In the genomic region with DNA sequence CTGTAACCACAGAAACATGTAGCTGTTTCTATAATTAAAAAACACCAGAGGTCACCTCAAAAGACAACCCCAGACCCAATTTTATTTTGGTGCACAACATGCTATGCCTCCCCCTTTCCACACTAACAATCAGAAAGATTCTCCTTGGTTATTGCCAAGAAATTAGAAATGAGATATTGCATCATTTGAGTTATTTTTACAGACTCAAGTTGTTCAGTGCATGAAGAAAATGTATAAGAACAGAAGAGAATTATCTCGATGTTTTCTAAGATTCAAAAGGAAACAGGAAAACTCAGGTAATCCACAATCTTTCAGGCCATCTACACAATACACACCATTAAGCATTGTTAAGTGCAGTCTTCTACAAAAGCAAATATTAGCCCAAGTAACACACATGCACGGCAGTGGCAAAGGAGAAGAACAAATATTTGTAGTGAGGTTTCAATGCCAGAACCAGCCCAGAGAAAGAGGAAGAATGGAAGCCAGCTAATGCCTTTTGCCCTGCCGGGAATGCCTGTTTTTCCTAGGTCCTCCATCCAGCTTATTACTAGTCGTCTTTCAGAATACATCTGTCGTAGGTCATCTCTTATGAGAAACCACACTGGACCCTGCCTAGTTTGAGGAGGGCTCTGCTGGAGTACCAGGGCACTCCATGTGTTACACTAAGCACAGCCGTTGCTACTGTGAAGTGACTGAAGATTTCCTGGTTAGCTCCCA, we compare ENCODE assay signal across 1 cellular context.
TF ChIP-seq lines count a peak whose summit lies in the region.

No MANE protein-coding gene starts in this region.

TF ChIP-seq in HepG2, 621 proteins besides CTCF, POLR2A, EP300 and RAD21 (continued from another document and continues in another):
- peak; percentile 52; the same call in 1 of the 2 replicates for TF ChIP-seq TFAP4 (IDR thresholded peaks at IDR 0.05; ENCODE audit: borderline replicate concordance, low read depth)
- no peak for TF ChIP-seq SPEN (CRISPR knock-in tag; IDR thresholded peaks at IDR 0.05; ENCODE audit: low read depth)
- no peak for TF ChIP-seq SETDB1 (CRISPR knock-in tag; IDR thresholded peaks at IDR 0.05; ENCODE audit: borderline replicate concordance)
- TF ChIP-seq, protein P1, sequence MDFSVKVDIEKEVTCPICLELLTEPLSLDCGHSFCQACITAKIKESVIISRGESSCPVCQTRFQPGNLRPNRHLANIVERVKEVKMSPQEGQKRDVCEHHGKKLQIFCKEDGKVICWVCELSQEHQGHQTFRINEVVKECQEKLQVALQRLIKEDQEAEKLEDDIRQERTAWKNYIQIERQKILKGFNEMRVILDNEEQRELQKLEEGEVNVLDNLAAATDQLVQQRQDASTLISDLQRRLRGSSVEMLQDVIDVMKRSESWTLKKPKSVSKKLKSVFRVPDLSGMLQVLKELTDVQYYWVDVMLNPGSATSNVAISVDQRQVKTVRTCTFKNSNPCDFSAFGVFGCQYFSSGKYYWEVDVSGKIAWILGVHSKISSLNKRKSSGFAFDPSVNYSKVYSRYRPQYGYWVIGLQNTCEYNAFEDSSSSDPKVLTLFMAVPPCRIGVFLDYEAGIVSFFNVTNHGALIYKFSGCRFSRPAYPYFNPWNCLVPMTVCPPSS (IDR thresholded peaks at IDR 0.05), result no peak
- TF ChIP-seq SOX5 (CRISPR knock-in tag; IDR thresholded peaks at IDR 0.05; ENCODE audit: borderline replicate concordance), result peak; percentile 99
- no peak for TF ChIP-seq TBL1XR1 (IDR thresholded peaks at IDR 0.05; ENCODE audit: borderline replicate concordance, low read length, partially characterized antibody)
- TF ChIP-seq MBNL3 (CRISPR knock-in tag; conservative IDR thresholded peaks at IDR 0.05), result no peak
- no peak for TF ChIP-seq ATAD3A (CRISPR knock-in tag; IDR thresholded peaks at IDR 0.05)
- no peak for TF ChIP-seq FUBP1 (CRISPR knock-in tag; IDR thresholded peaks at IDR 0.05; ENCODE audit: borderline replicate concordance)
- TF ChIP-seq KDM1A (CRISPR knock-in tag; IDR thresholded peaks at IDR 0.05), result peak; percentile 49; the same call in 1 of the 2 replicates
- TF ChIP-seq, protein P2, sequence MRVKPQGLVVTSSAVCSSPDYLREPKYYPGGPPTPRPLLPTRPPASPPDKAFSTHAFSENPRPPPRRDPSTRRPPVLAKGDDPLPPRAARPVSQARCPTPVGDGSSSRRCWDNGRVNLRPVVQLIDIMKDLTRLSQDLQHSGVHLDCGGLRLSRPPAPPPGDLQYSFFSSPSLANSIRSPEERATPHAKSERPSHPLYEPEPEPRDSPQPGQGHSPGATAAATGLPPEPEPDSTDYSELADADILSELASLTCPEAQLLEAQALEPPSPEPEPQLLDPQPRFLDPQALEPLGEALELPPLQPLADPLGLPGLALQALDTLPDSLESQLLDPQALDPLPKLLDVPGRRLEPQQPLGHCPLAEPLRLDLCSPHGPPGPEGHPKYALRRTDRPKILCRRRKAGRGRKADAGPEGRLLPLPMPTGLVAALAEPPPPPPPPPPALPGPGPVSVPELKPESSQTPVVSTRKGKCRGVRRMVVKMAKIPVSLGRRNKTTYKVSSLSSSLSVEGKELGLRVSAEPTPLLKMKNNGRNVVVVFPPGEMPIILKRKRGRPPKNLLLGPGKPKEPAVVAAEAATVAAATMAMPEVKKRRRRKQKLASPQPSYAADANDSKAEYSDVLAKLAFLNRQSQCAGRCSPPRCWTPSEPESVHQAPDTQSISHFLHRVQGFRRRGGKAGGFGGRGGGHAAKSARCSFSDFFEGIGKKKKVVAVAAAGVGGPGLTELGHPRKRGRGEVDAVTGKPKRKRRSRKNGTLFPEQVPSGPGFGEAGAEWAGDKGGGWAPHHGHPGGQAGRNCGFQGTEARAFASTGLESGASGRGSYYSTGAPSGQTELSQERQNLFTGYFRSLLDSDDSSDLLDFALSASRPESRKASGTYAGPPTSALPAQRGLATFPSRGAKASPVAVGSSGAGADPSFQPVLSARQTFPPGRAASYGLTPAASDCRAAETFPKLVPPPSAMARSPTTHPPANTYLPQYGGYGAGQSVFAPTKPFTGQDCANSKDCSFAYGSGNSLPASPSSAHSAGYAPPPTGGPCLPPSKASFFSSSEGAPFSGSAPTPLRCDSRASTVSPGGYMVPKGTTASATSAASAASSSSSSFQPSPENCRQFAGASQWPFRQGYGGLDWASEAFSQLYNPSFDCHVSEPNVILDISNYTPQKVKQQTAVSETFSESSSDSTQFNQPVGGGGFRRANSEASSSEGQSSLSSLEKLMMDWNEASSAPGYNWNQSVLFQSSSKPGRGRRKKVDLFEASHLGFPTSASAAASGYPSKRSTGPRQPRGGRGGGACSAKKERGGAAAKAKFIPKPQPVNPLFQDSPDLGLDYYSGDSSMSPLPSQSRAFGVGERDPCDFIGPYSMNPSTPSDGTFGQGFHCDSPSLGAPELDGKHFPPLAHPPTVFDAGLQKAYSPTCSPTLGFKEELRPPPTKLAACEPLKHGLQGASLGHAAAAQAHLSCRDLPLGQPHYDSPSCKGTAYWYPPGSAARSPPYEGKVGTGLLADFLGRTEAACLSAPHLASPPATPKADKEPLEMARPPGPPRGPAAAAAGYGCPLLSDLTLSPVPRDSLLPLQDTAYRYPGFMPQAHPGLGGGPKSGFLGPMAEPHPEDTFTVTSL (CRISPR knock-in tag; IDR thresholded peaks at IDR 0.05; ENCODE audit: borderline replicate concordance), result peak; percentile 98
- no peak for TF ChIP-seq AKAP8 (CRISPR knock-in tag; IDR thresholded peaks at IDR 0.05)
- TF ChIP-seq DNMT3B (CRISPR knock-in tag; conservative IDR thresholded peaks at IDR 0.05), result no peak
- peak; percentile 91 for TF ChIP-seq TEAD3 (CRISPR knock-in tag; optimal IDR thresholded peaks at IDR 0.05; ENCODE audit: borderline replicate concordance)
- no peak for TF ChIP-seq HOXA7 (CRISPR knock-in tag; IDR thresholded peaks at IDR 0.05)
- TF ChIP-seq ZNF276 (CRISPR knock-in tag; IDR thresholded peaks at IDR 0.05; ENCODE audit: low read depth), result no peak
- TF ChIP-seq ATF3 (CRISPR knock-in tag; IDR thresholded peaks at IDR 0.05), result no peak
- TF ChIP-seq ZNF562 (CRISPR knock-in tag; IDR thresholded peaks at IDR 0.05; ENCODE audit: borderline replicate concordance), result no peak
- peak; percentile 93; the same call in 1 of the 2 replicates for TF ChIP-seq FOXJ3 (CRISPR knock-in tag; IDR thresholded peaks at IDR 0.05; ENCODE audit: borderline replicate concordance)
- 0 out of 2 replicates have a peak, but pooled peaks have one; percentile 24 for TF ChIP-seq PRMT3 (CRISPR knock-in tag; IDR thresholded peaks at IDR 0.05; ENCODE audit: borderline replicate concordance, low read depth)
- TF ChIP-seq TCF7L2 (IDR thresholded peaks at IDR 0.05; ENCODE audit: low read depth, low read length), result peak; percentile 42; the same call in 1 of the 2 replicates
- peak; percentile 17; the same call in 1 of the 2 replicates for TF ChIP-seq CEBPB (IDR thresholded peaks at IDR 0.05; ENCODE audit: borderline replicate concordance, low read depth, low read length)
- peak; percentile 88 for TF ChIP-seq NR2F2 (IDR thresholded peaks at IDR 0.05; ENCODE audit: borderline replicate concordance, low read depth)
- TF ChIP-seq, protein P3, sequence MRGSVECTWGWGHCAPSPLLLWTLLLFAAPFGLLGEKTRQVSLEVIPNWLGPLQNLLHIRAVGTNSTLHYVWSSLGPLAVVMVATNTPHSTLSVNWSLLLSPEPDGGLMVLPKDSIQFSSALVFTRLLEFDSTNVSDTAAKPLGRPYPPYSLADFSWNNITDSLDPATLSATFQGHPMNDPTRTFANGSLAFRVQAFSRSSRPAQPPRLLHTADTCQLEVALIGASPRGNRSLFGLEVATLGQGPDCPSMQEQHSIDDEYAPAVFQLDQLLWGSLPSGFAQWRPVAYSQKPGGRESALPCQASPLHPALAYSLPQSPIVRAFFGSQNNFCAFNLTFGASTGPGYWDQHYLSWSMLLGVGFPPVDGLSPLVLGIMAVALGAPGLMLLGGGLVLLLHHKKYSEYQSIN (CRISPR knock-in tag; IDR thresholded peaks at IDR 0.05; ENCODE audit: borderline replicate concordance), result no peak
- TF ChIP-seq PHF21A (CRISPR knock-in tag; IDR thresholded peaks at IDR 0.05), result peak; percentile 79; the same call in 1 of the 2 replicates
- no peak for TF ChIP-seq IKZF1 (IDR thresholded peaks at IDR 0.05)
- no peak for TF ChIP-seq ZNF605 (CRISPR knock-in tag; IDR thresholded peaks at IDR 0.05)
- no peak for TF ChIP-seq ZNF75D (CRISPR knock-in tag; IDR thresholded peaks at IDR 0.05; ENCODE audit: borderline replicate concordance)
- TF ChIP-seq ELF1 (CRISPR knock-in tag; IDR thresholded peaks at IDR 0.05), result peak; percentile 37; the same call in 1 of the 2 replicates
- TF ChIP-seq SKI (IDR thresholded peaks at IDR 0.05; ENCODE audit: partially characterized antibody), result peak; percentile 58
- no peak for TF ChIP-seq RBM22 (optimal IDR thresholded peaks at IDR 0.05; ENCODE audit: low read length)
- no peak for TF ChIP-seq TRIM24 (CRISPR knock-in tag; IDR thresholded peaks at IDR 0.05)
- TF ChIP-seq, protein P4, sequence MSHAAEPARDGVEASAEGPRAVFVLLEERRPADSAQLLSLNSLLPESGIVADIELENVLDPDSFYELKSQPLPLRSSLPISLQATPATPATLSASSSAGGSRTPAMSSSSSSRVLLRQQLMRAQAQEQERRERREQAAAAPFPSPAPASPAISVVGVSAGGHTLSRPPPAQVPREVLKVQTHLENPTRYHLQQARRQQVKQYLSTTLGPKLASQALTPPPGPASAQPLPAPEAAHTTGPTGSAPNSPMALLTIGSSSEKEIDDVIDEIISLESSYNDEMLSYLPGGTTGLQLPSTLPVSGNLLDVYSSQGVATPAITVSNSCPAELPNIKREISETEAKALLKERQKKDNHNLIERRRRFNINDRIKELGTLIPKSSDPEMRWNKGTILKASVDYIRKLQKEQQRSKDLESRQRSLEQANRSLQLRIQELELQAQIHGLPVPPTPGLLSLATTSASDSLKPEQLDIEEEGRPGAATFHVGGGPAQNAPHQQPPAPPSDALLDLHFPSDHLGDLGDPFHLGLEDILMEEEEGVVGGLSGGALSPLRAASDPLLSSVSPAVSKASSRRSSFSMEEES (CRISPR knock-in tag; IDR thresholded peaks at IDR 0.05), result peak; percentile 83; the same call in 1 of the 2 replicates
- TF ChIP-seq PAF1 (CRISPR knock-in tag; IDR thresholded peaks at IDR 0.05), result no peak
- peak; percentile 96 for TF ChIP-seq GATAD2A (CRISPR knock-in tag; IDR thresholded peaks at IDR 0.05)
- no peak for TF ChIP-seq ZBTB8A (CRISPR knock-in tag; IDR thresholded peaks at IDR 0.05; ENCODE audit: borderline replicate concordance, low read depth)
- TF ChIP-seq ZFP90 (CRISPR knock-in tag; IDR thresholded peaks at IDR 0.05; ENCODE audit: borderline replicate concordance), result no peak
- peak; percentile 95; the same call in 1 of the 2 replicates for TF ChIP-seq GATA4 (IDR thresholded peaks at IDR 0.05; ENCODE audit: borderline replicate concordance, low read depth)
- TF ChIP-seq ARID2 (CRISPR knock-in tag; IDR thresholded peaks at IDR 0.05; ENCODE audit: borderline replicate concordance), result no peak
- peak; percentile 79; the same call in 1 of the 2 replicates for TF ChIP-seq SIX1 (CRISPR knock-in tag; IDR thresholded peaks at IDR 0.05; ENCODE audit: borderline replicate concordance)
- TF ChIP-seq ZNF18 (CRISPR knock-in tag; IDR thresholded peaks at IDR 0.05; ENCODE audit: insufficient replicate concordance), result no peak
- TF ChIP-seq NFKB2 (CRISPR knock-in tag; IDR thresholded peaks at IDR 0.05; ENCODE audit: borderline replicate concordance), result no peak
